9 cellular contexts compared by ENCODE assay signal in genomic region chr4:164779811-164780216, GRCh38. TPM values are rescaled to one million over a fixed set of nuclear protein-coding genes. Genes with fewer than 3 reads are reported as not detected.
A peak's percentile ranks its signal among the peaks of the same experiment; 100 is the strongest.
DNase-seq lines count a peak whose midpoint lies in the region; ATAC-seq and TF ChIP-seq lines count a peak whose summit lies in the region.
"Had no signal": no experiment of that assay in that cellular context is flagged by ENCODE, and none has a peak within 500 bp of the region (broad histone marks: within the 10 kb centered on the region; RNA-seq: fewer than 3 reads in every experiment).

No MANE protein-coding gene starts in this region.

- H3K36me3 Mint-ChIP-seq in progenitor cell of endocrine pancreas (ENCODE audit: insufficient read depth): no peaks in the 10 kb centered on the region

- peak; percentile 40 for DNase-seq in SKM-1 treated with dmso at 0.1 percent for 144 hours (lab: John Stamatoyannopoulos, UW; ENCODE audit: unreplicated experiment)
- DNase-seq in SKM-1 (lab: John Stamatoyannopoulos, UW; ENCODE audit: unreplicated experiment): no peak
- DNase-seq in HK-2 (ENCODE audit: unreplicated experiment): peak; percentile 29
- DNase-seq in SJCRH30: peak; percentile 8 to 56
- DNase-seq in fibroblast of pulmonary artery (ENCODE audit: low read depth): peak; percentile 64
- DNase-seq in progenitor cell of endocrine pancreas (ENCODE audit: low spot score, unreplicated experiment): peak; percentile 11
- DNase-seq in cortex of kidney (lab: John Stamatoyannopoulos, UW): no peak

- no peaks in the 10 kb centered on the region for H3K27me3 ChIP-seq in SJCRH30

- H3K36me3 ChIP-seq in SJCRH30: no peaks in the 10 kb centered on the region

- peak; percentile 95 for TF ChIP-seq CTCF in fibroblast of pulmonary artery (IDR thresholded peaks at IDR 0.05; ENCODE audit: low read length, missing control alignments)
- peak; percentile 92 for TF ChIP-seq CTCF in progenitor cell of endocrine pancreas (IDR thresholded peaks at IDR 0.05; ENCODE audit: unreplicated experiment)

- no peaks in the 10 kb centered on the region for H3K9me3 ChIP-seq in SJCRH30 (replicated peaks)

- no peak overlapping the region for H3K27ac ChIP-seq in SJCRH30

- no peaks in the 10 kb centered on the region for H3K27me3 Mint-ChIP-seq in progenitor cell of endocrine pancreas
- H3K27me3 Mint-ChIP-seq: dendritic cell treated with granulocyte-macrophage colony-stimulating factor and Interleukin-4, amounts not matched to agents 40 ng/mL and 50 ng/mL, for 4 days had no signal

- peak; percentile 58 for ATAC-seq in GM19043 (IDR thresholded peaks at IDR 0.05; ENCODE audit: low read depth, unreplicated experiment)

- H3K4me1 ChIP-seq in SJCRH30: no peaks in the 10 kb centered on the region

- H3K9me3 Mint-ChIP-seq in progenitor cell of endocrine pancreas (ENCODE audit: low read depth): no peaks in the 10 kb centered on the region
- H3K9me3 Mint-ChIP-seq: dendritic cell treated with granulocyte-macrophage colony-stimulating factor and Interleukin-4, amounts not matched to agents 40 ng/mL and 50 ng/mL, for 4 days had no signal

- H3K27ac Mint-ChIP-seq in progenitor cell of endocrine pancreas: no peak overlapping the region
- H3K27ac Mint-ChIP-seq: dendritic cell treated with granulocyte-macrophage colony-stimulating factor and Interleukin-4, amounts not matched to agents 40 ng/mL and 50 ng/mL, for 4 days had no signal

- H3K4me3 ChIP-seq in SJCRH30 (no peak overlapping the region), fibroblast of pulmonary artery (replicated peaks; ENCODE audit: low read depth, low read length) (no peak overlapping the region)

- no peak overlapping the region for H3K4me3 Mint-ChIP-seq in progenitor cell of endocrine pancreas (ENCODE audit: low read depth)
- H3K4me3 Mint-ChIP-seq: dendritic cell treated with granulocyte-macrophage colony-stimulating factor and Interleukin-4, amounts not matched to agents 40 ng/mL and 50 ng/mL, for 4 days had no signal

- peaks cover 4% of the 10 kb centered on the region for H3K4me1 Mint-ChIP-seq in progenitor cell of endocrine pancreas (ENCODE audit: low read depth)

RNA-seq across cellular contexts. Expression of gene SMIM31, which starts 25.9 kb away (rescaled TPM):
- not detected in 2 replicates for total RNA-seq in SJCRH30 (2014; rRNA removed; shearing (Covaris generic))
- total RNA-seq in progenitor cell of endocrine pancreas: not detected in 2 replicates

Comparison
In these comparisons a context has a peak if more than half of its experiments do, and no peak if none do; other contexts are left out.
1. DNase-seq: peak in SKM-1 treated with dmso at 0.1 percent for 144 hours (single experiment), HK-2 (single experiment), SJCRH30 (2 of 2), fibroblast of pulmonary artery (single experiment) and progenitor cell of endocrine pancreas (single experiment); none in SKM-1 (single experiment) and cortex of kidney (single experiment).